ENCODE assay signal across 8 cellular contexts in genomic region chr12:8913702-8914032, GRCh38. TPM values are rescaled to one million over a fixed set of nuclear protein-coding genes. Genes with fewer than 3 reads are reported as not detected.
DNase-seq lines count a peak whose midpoint lies in the region; ATAC-seq and TF ChIP-seq lines count a peak whose summit lies in the region.

No MANE protein-coding gene starts in this region.

- H3K4me3 ChIP-seq in fibroblast of villous mesenchyme (ENCODE audit: low read depth, low read length) (peak overlapping the region; percentile 76), skin epidermis (peak overlapping the region; percentile 50 to 73 (median 66))

- no peak for TF ChIP-seq CTCF in fibroblast of villous mesenchyme (IDR thresholded peaks at IDR 0.05; ENCODE audit: insufficient read depth, low read depth, low read length)

- peak overlapping the region in 20 of 21 experiments; percentile 27 to 90 (median 81) for H3K27ac ChIP-seq in skin epidermis

- DNase-seq in NCI-H1105 (lab: John Stamatoyannopoulos, UW) (peak; percentile 58), NCI-H1105 treated with DMSO at 0.1 percent for 48 hours (lab: John Stamatoyannopoulos, UW) (no peak), fibroblast of villous mesenchyme (ENCODE audit: low read depth) (no peak), ACHN (no peak), SKM-1 (lab: John Stamatoyannopoulos, UW; ENCODE audit: unreplicated experiment) (no peak), HCEC 1CT (no peak)

- in situ Hi-C loops in ACHN (cut with HindIII; ENCODE audit: low pct_ligation_motif_present, low pct_unique_long_range_greater_than_20kb, low sequenced_read_pairs): no loop called here

- ATAC-seq in SK-N-SH treated with all-trans-retinoic acid at 6 μM for 48 hours: peak; percentile 2; the same call in 1 of the 3 replicates

TF ChIP-seq in SK-N-SH treated with all-trans-retinoic acid at 6 μM for 48 hours, 23 proteins besides CTCF, POLR2A, EP300 and RAD21:
- no peak for TF ChIP-seq PPARA (CRISPR knock-in tag; IDR thresholded peaks at IDR 0.05; ENCODE audit: borderline replicate concordance)
- no peak for TF ChIP-seq TOX (CRISPR knock-in tag; IDR thresholded peaks at IDR 0.05; ENCODE audit: borderline replicate concordance)
- TF ChIP-seq ZFP3 (CRISPR knock-in tag; IDR thresholded peaks at IDR 0.05): no peak
- TF ChIP-seq, protein P1, sequence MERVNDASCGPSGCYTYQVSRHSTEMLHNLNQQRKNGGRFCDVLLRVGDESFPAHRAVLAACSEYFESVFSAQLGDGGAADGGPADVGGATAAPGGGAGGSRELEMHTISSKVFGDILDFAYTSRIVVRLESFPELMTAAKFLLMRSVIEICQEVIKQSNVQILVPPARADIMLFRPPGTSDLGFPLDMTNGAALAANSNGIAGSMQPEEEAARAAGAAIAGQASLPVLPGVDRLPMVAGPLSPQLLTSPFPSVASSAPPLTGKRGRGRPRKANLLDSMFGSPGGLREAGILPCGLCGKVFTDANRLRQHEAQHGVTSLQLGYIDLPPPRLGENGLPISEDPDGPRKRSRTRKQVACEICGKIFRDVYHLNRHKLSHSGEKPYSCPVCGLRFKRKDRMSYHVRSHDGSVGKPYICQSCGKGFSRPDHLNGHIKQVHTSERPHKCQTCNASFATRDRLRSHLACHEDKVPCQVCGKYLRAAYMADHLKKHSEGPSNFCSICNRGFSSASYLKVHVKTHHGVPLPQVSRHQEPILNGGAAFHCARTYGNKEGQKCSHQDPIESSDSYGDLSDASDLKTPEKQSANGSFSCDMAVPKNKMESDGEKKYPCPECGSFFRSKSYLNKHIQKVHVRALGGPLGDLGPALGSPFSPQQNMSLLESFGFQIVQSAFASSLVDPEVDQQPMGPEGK (CRISPR knock-in tag; IDR thresholded peaks at IDR 0.05; ENCODE audit: borderline replicate concordance): no peak
- TF ChIP-seq CSRNP3 (CRISPR knock-in tag; IDR thresholded peaks at IDR 0.05): no peak
- TF ChIP-seq CSDC2 (CRISPR knock-in tag; IDR thresholded peaks at IDR 0.05): no peak
- TF ChIP-seq OSR1 (CRISPR knock-in tag; IDR thresholded peaks at IDR 0.05): no peak
- TF ChIP-seq TCF4 (CRISPR knock-in tag; IDR thresholded peaks at IDR 0.05; ENCODE audit: borderline replicate concordance): no peak
- TF ChIP-seq ESRRG (CRISPR knock-in tag; IDR thresholded peaks at IDR 0.05): no peak
- no peak for TF ChIP-seq ZNF8 (CRISPR knock-in tag; IDR thresholded peaks at IDR 0.05)
- TF ChIP-seq, protein P2, sequence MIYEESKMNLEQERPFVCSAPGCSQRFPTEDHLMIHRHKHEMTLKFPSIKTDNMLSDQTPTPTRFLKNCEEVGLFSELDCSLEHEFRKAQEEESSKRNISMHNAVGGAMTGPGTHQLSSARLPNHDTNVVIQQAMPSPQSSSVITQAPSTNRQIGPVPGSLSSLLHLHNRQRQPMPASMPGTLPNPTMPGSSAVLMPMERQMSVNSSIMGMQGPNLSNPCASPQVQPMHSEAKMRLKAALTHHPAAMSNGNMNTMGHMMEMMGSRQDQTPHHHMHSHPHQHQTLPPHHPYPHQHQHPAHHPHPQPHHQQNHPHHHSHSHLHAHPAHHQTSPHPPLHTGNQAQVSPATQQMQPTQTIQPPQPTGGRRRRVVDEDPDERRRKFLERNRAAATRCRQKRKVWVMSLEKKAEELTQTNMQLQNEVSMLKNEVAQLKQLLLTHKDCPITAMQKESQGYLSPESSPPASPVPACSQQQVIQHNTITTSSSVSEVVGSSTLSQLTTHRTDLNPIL (CRISPR knock-in tag; IDR thresholded peaks at IDR 0.05; ENCODE audit: low read depth): no peak
- no peak for TF ChIP-seq ZNF565 (CRISPR knock-in tag; conservative IDR thresholded peaks at IDR 0.05; ENCODE audit: low read depth)
- no peak for TF ChIP-seq RARB (CRISPR knock-in tag; IDR thresholded peaks at IDR 0.05)
- TF ChIP-seq ZNF70 (CRISPR knock-in tag; IDR thresholded peaks at IDR 0.05): no peak
- no peak for TF ChIP-seq SNAI2 (CRISPR knock-in tag; IDR thresholded peaks at IDR 0.05)
- TF ChIP-seq, protein P3, sequence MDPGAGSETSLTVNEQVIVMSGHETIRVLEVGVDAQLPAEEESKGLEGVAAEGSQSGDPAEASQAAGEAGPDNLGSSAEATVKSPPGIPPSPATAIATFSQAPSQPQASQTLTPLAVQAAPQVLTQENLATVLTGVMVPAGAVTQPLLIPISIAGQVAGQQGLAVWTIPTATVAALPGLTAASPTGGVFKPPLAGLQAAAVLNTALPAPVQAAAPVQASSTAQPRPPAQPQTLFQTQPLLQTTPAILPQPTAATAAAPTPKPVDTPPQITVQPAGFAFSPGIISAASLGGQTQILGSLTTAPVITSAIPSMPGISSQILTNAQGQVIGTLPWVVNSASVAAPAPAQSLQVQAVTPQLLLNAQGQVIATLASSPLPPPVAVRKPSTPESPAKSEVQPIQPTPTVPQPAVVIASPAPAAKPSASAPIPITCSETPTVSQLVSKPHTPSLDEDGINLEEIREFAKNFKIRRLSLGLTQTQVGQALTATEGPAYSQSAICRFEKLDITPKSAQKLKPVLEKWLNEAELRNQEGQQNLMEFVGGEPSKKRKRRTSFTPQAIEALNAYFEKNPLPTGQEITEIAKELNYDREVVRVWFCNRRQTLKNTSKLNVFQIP (CRISPR knock-in tag; IDR thresholded peaks at IDR 0.05; ENCODE audit: borderline replicate concordance, low read depth): no peak
- TF ChIP-seq ISL1 (CRISPR knock-in tag; IDR thresholded peaks at IDR 0.05): no peak
- TF ChIP-seq ARNTL (CRISPR knock-in tag; IDR thresholded peaks at IDR 0.05; ENCODE audit: borderline replicate concordance, low read depth): no peak

RNA-seq across cellular contexts. Expression of gene PHC1, which starts 0.6 kb away (rescaled TPM):
- 13.2 and 13.8 TPM in 2 replicates for total RNA-seq in fibroblast of villous mesenchyme

RNA-seq across cellular contexts. Expression of gene M6PR, which starts 35.8 kb away (rescaled TPM):
- total RNA-seq in fibroblast of villous mesenchyme: 155 and 215 TPM in 2 replicates
